ENCODE assay signal across 9 cellular contexts in genomic region chr2:38515155-38516074, GRCh38.
DNase-seq lines count a peak whose midpoint lies in the region; ATAC-seq and TF ChIP-seq lines count a peak whose summit lies in the region.
"Had no signal": no experiment of that assay in that cellular context is flagged by ENCODE, and none has a peak within 500 bp of the region (broad histone marks: within the 10 kb centered on the region; RNA-seq: fewer than 3 reads in every experiment).

No MANE protein-coding gene starts in this region.

- H3K4me1 ChIP-seq in breast epithelium: no peaks in the 10 kb centered on the region
- H3K4me1 ChIP-seq in SK-N-SH (ENCODE audit: control insufficient read depth in 1 of 2, insufficient read depth in 2 of 2, low read depth in 1 of 2, low read length in 1 of 2): peaks cover 0 to 2% of the 10 kb centered on the region in 2 experiments; a peak in 1 of 4 replicates

- intact Hi-C loops in breast epithelium (cut with DNase I; ENCODE audit: low total_unique reads): no loop called here

- H3K9me3 ChIP-seq in breast epithelium: no peaks in the 10 kb centered on the region
- H3K9me3 ChIP-seq in SK-N-SH: no peaks in the 10 kb centered on the region

- no peaks in the 10 kb centered on the region for H4K20me1 ChIP-seq in SK-N-SH (ENCODE audit: insufficient read depth)

- no peak for TF ChIP-seq POLR2A in breast epithelium (IDR thresholded peaks at IDR 0.05)

- peaks cover 6% of the 10 kb centered on the region for H3F3A ChIP-seq in SK-N-SH (replicated peaks; ENCODE audit: insufficient read depth)

- TF ChIP-seq CTCF in breast epithelium (IDR thresholded peaks at IDR 0.05) (no peak), SK-N-SH (IDR thresholded peaks at IDR 0.05) (no peak)

- H3K27me3 ChIP-seq in breast epithelium (no peaks in the 10 kb centered on the region), SK-N-SH (ENCODE audit: insufficient read depth) (no peaks in the 10 kb centered on the region)

- H2AFZ ChIP-seq in SK-N-SH (ENCODE audit: low read depth): no peak overlapping the region

- no peak for TF ChIP-seq RAD21 in SK-N-SH (IDR thresholded peaks at IDR 0.05; ENCODE audit: low read length)

- H3K4me2 ChIP-seq in SK-N-SH: no peak overlapping the region

- CTCF ChIA-PET in SK-N-SH (lab: Yijun Ruan, JAX): interaction anchor here (1.1 to 1.4 kb wide), 3 partner anchors 21 to 200 kb away, joined by 3 to 5 read pairs (median 3); no protein-coding TSS in a partner anchor

- no peak for TF ChIP-seq EP300 in SK-N-SH (IDR thresholded peaks at IDR 0.05; ENCODE audit: borderline replicate concordance in 1 of 2, low read depth in 1 of 2, low read length in 1 of 2)

- no peak for ATAC-seq in HG03457 (IDR thresholded peaks at IDR 0.05; ENCODE audit: unreplicated experiment)

- H3K4me3 ChIP-seq in breast epithelium (peak overlapping the region in 2 of 3 donors; percentile 44 to 61), SK-N-SH (ENCODE audit: low read depth in 2 of 2, low read length in 1 of 2) (no peak overlapping the region)

- H3K36me3 ChIP-seq in breast epithelium: no peaks in the 10 kb centered on the region
- no peaks in the 10 kb centered on the region for H3K36me3 ChIP-seq in SK-N-SH (replicated peaks in 1 of 2; ENCODE audit: control insufficient read depth in 1 of 2, insufficient read depth in 2 of 2, low read length in 1 of 2)

- 92% methylated on average over 26 of the region's 26 CpGs for WGBS in SK-N-SH (ENCODE audit: low lambda C conversion rate)

- no peaks in the 10 kb centered on the region for H3K79me2 ChIP-seq in SK-N-SH (ENCODE audit: insufficient read depth)

- POLR2A ChIA-PET in SK-N-SH (lab: Yijun Ruan, JAX): no interaction called here

- H3K9ac ChIP-seq in SK-N-SH: no peak overlapping the region

- peak in 68 of 76 experiments; percentile 12 to 92 (median 54) for DNase-seq in HUDEP-2 (lab: John Stamatoyannopoulos, UW; ENCODE audit: unreplicated experiment in 76 of 76)
- peak; percentile 78 for DNase-seq in breast epithelium (ENCODE audit: low spot score in 2 of 2)
- DNase-seq in kidney tubule cell (ENCODE audit: low spot score): peak; percentile 82
- DNase-seq in stromal cell of bone marrow (ENCODE audit: low read depth): peak; percentile 20
- DNase-seq in NCI-H446 treated with DMSO at 0.1 percent for 48 hours (lab: John Stamatoyannopoulos, UW): no peak
- no peak for DNase-seq in SK-N-SH
- no peak for DNase-seq in cerebellum (ENCODE audit: low spot score)
- DNase-seq: NCI-H1048 had no signal

- H3K27ac ChIP-seq in breast epithelium (peak overlapping the region; percentile 87 to 93), SK-N-SH (ENCODE audit: low read depth in 2 of 2, low read length in 1 of 2) (no peak overlapping the region)

- no peaks in the 10 kb centered on the region for H3K9me2 ChIP-seq in SK-N-SH

TF ChIP-seq in SK-N-SH, 30 proteins besides CTCF, POLR2A, EP300 and RAD21:
- TF ChIP-seq CHD2 (IDR thresholded peaks at IDR 0.05; ENCODE audit: low read length, partially characterized antibody) (no peak), TAF1 (IDR thresholded peaks at IDR 0.05; ENCODE audit: borderline replicate concordance, low read depth, low read length) (no peak), FOXM1 (IDR thresholded peaks at IDR 0.05; ENCODE audit: low read depth) (no peak), NFIC (IDR thresholded peaks at IDR 0.05; ENCODE audit: borderline replicate concordance) (no peak), ELF1 (IDR thresholded peaks at IDR 0.05) (no peak), NRF1 (IDR thresholded peaks at IDR 0.05; ENCODE audit: low read depth, low read length) (no peak)
- TF ChIP-seq, protein P1, sequence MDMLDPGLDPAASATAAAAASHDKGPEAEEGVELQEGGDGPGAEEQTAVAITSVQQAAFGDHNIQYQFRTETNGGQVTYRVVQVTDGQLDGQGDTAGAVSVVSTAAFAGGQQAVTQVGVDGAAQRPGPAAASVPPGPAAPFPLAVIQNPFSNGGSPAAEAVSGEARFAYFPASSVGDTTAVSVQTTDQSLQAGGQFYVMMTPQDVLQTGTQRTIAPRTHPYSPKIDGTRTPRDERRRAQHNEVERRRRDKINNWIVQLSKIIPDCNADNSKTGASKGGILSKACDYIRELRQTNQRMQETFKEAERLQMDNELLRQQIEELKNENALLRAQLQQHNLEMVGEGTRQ (IDR thresholded peaks at IDR 0.05; ENCODE audit: borderline replicate concordance, low read depth, low read length): no peak

Comparison
In these comparisons a context has a peak if more than half of its experiments do, and no peak if none do; other contexts are left out.
1. DNase-seq: peak in HUDEP-2 (68 of 76), breast epithelium (2 of 2), kidney tubule cell (single experiment) and stromal cell of bone marrow (single experiment); none in NCI-H446 treated with DMSO at 0.1 percent for 48 hours (single experiment), SK-N-SH (single experiment) and cerebellum (single experiment).
2. H3K27ac ChIP-seq: peak in breast epithelium (2 of 2); none in SK-N-SH (0 of 2).
3. H3K4me3 ChIP-seq: peak in breast epithelium (2 of 3); none in SK-N-SH (0 of 2).